In genomic region chr1:32242341-32242851, GRCh38 we compare ENCODE assay signal across 1 cellular context.
TF ChIP-seq lines count a peak whose summit lies in the region.

No MANE protein-coding gene starts in this region.

TF ChIP-seq in K562, 482 proteins besides CTCF, POLR2A, EP300 and RAD21 (continued from another document and continues in another):
- TF ChIP-seq THRB (CRISPR knock-in tag; conservative IDR thresholded peaks at IDR 0.05) = 0 out of 2 replicates have a peak, but pooled peaks have one; percentile 73
- TF ChIP-seq HDAC6 (IDR thresholded peaks at IDR 0.05; ENCODE audit: low read depth, low read length) = no peak
- TF ChIP-seq HDGF (IDR thresholded peaks at IDR 0.05) = peak; percentile 74; the same call in 1 of the 2 replicates
- peak; percentile 50; the same call in 1 of the 2 replicates for TF ChIP-seq ZBTB2 (IDR thresholded peaks at IDR 0.05)
- no peak for TF ChIP-seq TBL1XR1 (IDR thresholded peaks at IDR 0.05; ENCODE audit: low read length in 2 of 2)
- no peak for TF ChIP-seq RBM34 (IDR thresholded peaks at IDR 0.05; ENCODE audit: borderline replicate concordance, insufficient read depth, low read length)
- no peak for TF ChIP-seq ZHX1 (conservative IDR thresholded peaks at IDR 0.05; ENCODE audit: low read length)
- TF ChIP-seq DACH1 (IDR thresholded peaks at IDR 0.05; ENCODE audit: partially characterized antibody) = no peak
- no peak for TF ChIP-seq ZNF354B (CRISPR knock-in tag; IDR thresholded peaks at IDR 0.05)
- TF ChIP-seq HINFP (tag; conservative IDR thresholded peaks at IDR 0.05; ENCODE audit: low read depth) = no peak
- no peak for TF ChIP-seq FOXO4 (CRISPR knock-in tag; IDR thresholded peaks at IDR 0.05)
- no peak for TF ChIP-seq CEBPB (tag; IDR thresholded peaks at IDR 0.05)
- no peak for TF ChIP-seq CHAMP1 (IDR thresholded peaks at IDR 0.05)
- no peak for TF ChIP-seq RBBP5 (IDR thresholded peaks at IDR 0.05; ENCODE audit: borderline replicate concordance, insufficient read depth, low read length, poor library complexity, severe bottlenecking)
- TF ChIP-seq SMARCB1 (IDR thresholded peaks at IDR 0.05; ENCODE audit: insufficient read length, low read depth) = no peak
- no peak for TF ChIP-seq ZFP30 (CRISPR knock-in tag; IDR thresholded peaks at IDR 0.05; ENCODE audit: borderline replicate concordance)
- no peak for TF ChIP-seq LEF1 (IDR thresholded peaks at IDR 0.05)
- TF ChIP-seq ZNF512 (tag; IDR thresholded peaks at IDR 0.05) = peak; percentile 86
- TF ChIP-seq SMARCA5 (IDR thresholded peaks at IDR 0.05) = peak; percentile 73; the same call in 1 of the 2 replicates
- no peak for TF ChIP-seq FOXJ2 (tag; IDR thresholded peaks at IDR 0.05)
- TF ChIP-seq POLR3G (IDR thresholded peaks at IDR 0.05; ENCODE audit: extremely low read depth, insufficient read length, insufficient replicate concordance) = no peak
- no peak for TF ChIP-seq XRCC4 (IDR thresholded peaks at IDR 0.05; ENCODE audit: extremely low read depth, insufficient read depth, insufficient read length)
- peak; percentile 15 for TF ChIP-seq PRDM10 (IDR thresholded peaks at IDR 0.05; ENCODE audit: partially characterized antibody)
- TF ChIP-seq HBP1 (CRISPR knock-in tag; IDR thresholded peaks at IDR 0.05) = 0 out of 2 replicates have a peak, but pooled peaks have one; percentile 44
- TF ChIP-seq ZBTB33 (CRISPR knock-in tag; IDR thresholded peaks at IDR 0.05) = peak; percentile 52; the same call in 1 of the 2 replicates
- TF ChIP-seq ZNF347 (CRISPR knock-in tag; IDR thresholded peaks at IDR 0.05; ENCODE audit: low read depth) = no peak
- TF ChIP-seq HLTF (IDR thresholded peaks at IDR 0.05) = 0 out of 2 replicates have a peak, but pooled peaks have one; percentile 56
- TF ChIP-seq ZNF324 (CRISPR knock-in tag; IDR thresholded peaks at IDR 0.05) = no peak
- TF ChIP-seq BCLAF1 (IDR thresholded peaks at IDR 0.05; ENCODE audit: borderline replicate concordance in 1 of 2, control insufficient read depth in 1 of 2, low read depth in 2 of 2, low read length in 1 of 2) = 0 out of 4 replicates have a peak, but pooled peaks of 1 of the 2 experiments have one; percentile 34
- no peak for TF ChIP-seq ZNF121 (CRISPR knock-in tag; conservative IDR thresholded peaks at IDR 0.05)
- TF ChIP-seq ZNF217 (CRISPR knock-in tag; IDR thresholded peaks at IDR 0.05) = no peak
